13 cellular contexts compared by ENCODE assay signal in genomic region chr2:107325983-107326786, GRCh38.
DNase-seq lines count a peak whose midpoint lies in the region; ATAC-seq and TF ChIP-seq lines count a peak whose summit lies in the region.
"Had no signal": no experiment of that assay in that cellular context is flagged by ENCODE, and none has a peak within 500 bp of the region (broad histone marks: within the 10 kb centered on the region; RNA-seq: fewer than 3 reads in every experiment).

No MANE protein-coding gene starts in this region.

- peaks cover 6% of the 10 kb centered on the region for H3K27me3 Mint-ChIP-seq in brain
- no peaks in the 10 kb centered on the region for H3K27me3 Mint-ChIP-seq in activated T-helper 17 cell treated with anti-CD3 and anti-CD28 coated beads, Interleukin-2, amount 50 U/mL, for 72 hours
- H3K27me3 Mint-ChIP-seq: CD4-positive, CD25-positive, alpha-beta regulatory T cell had no signal

- peak; percentile 50 for DNase-seq in Daoy (ENCODE audit: low read depth)
- peak; percentile 31 for DNase-seq in left cardiac atrium
- no peak for DNase-seq in sciatic nerve (ENCODE audit: low spot score)
- DNase-seq in AML-193 (lab: John Stamatoyannopoulos, UW): no peak
- no peak for DNase-seq in cerebellum (ENCODE audit: low spot score)
- DNase-seq: CD4-positive, CD25-positive, alpha-beta regulatory T cell; erythroblast; T1000 had no signal

- peaks cover 28% of the 10 kb centered on the region for H3K4me1 Mint-ChIP-seq in brain
- no peaks in the 10 kb centered on the region for H3K4me1 Mint-ChIP-seq in activated T-helper 17 cell treated with anti-CD3 and anti-CD28 coated beads, Interleukin-2, amount 50 U/mL, for 72 hours
- H3K4me1 Mint-ChIP-seq: CD4-positive, CD25-positive, alpha-beta regulatory T cell had no signal

- no peak for TF ChIP-seq CTCF in brain (conservative IDR thresholded peaks at IDR 0.05)

- ATAC-seq in left cardiac atrium: peak; percentile 88
- peak; percentile 91 for ATAC-seq in sciatic nerve
- no peak for ATAC-seq in activated T-helper 17 cell treated with anti-CD3 and anti-CD28 coated beads, Interleukin-2, amount 50 U/mL, for 72 hours (replicated peaks)
- ATAC-seq in GM21447 (IDR thresholded peaks at IDR 0.05; ENCODE audit: unreplicated experiment): no peak
- ATAC-seq: HCT116, left lobe of liver had no signal

- peak overlapping the region in 2 of 5 experiments; percentile 13 to 57 for H3K4me3 Mint-ChIP-seq in brain
- H3K4me3 Mint-ChIP-seq in activated T-helper 17 cell treated with anti-CD3 and anti-CD28 coated beads, Interleukin-2, amount 50 U/mL, for 72 hours: no peak overlapping the region
- H3K4me3 Mint-ChIP-seq: CD4-positive, CD25-positive, alpha-beta regulatory T cell had no signal

- H3K27ac Mint-ChIP-seq in brain: peak overlapping the region in 4 of 5 experiments; percentile 39 to 93 (median 88)
- H3K27ac Mint-ChIP-seq in activated T-helper 17 cell treated with anti-CD3 and anti-CD28 coated beads, Interleukin-2, amount 50 U/mL, for 72 hours: no peak overlapping the region
- H3K27ac Mint-ChIP-seq: CD4-positive, CD25-positive, alpha-beta regulatory T cell had no signal

- peaks cover 19 to 37% (median 27%) of the 10 kb centered on the region in 5 experiments for H3K9me3 Mint-ChIP-seq in brain
- H3K9me3 Mint-ChIP-seq in activated T-helper 17 cell treated with anti-CD3 and anti-CD28 coated beads, Interleukin-2, amount 50 U/mL, for 72 hours: peaks cover 15% of the 10 kb centered on the region

- intact Hi-C loops in left cardiac atrium (cut with DNase I): no loop called here
- intact Hi-C loops in sciatic nerve (cut with DNase I): no loop called here

- H3K36me3 Mint-ChIP-seq in brain: peaks cover 6% of the 10 kb centered on the region
- H3K36me3 Mint-ChIP-seq in activated T-helper 17 cell treated with anti-CD3 and anti-CD28 coated beads, Interleukin-2, amount 50 U/mL, for 72 hours (ENCODE audit: low read depth): no peaks in the 10 kb centered on the region
- H3K36me3 Mint-ChIP-seq: CD4-positive, CD25-positive, alpha-beta regulatory T cell had no signal

Comparison
In these comparisons a context has a peak if more than half of its experiments do, and no peak if none do; other contexts are left out.
1. DNase-seq: peak in Daoy (single experiment) and left cardiac atrium (single experiment); none in sciatic nerve (single experiment), AML-193 (0 of 2) and cerebellum (single experiment).
2. ATAC-seq: peak in left cardiac atrium (2 of 2) and sciatic nerve (single experiment); none in activated T-helper 17 cell treated with anti-CD3 and anti-CD28 coated beads, Interleukin-2, amount 50 U/mL, for 72 hours (single experiment) and GM21447 (single experiment).